ENCODE assay signal across 15 cellular contexts in genomic region chr12:90250766-90251165, GRCh38.
DNase-seq lines count a peak whose midpoint lies in the region; ATAC-seq, FAIRE-seq and TF ChIP-seq lines count a peak whose summit lies in the region.
"Had no signal": no experiment of that assay in that cellular context is flagged by ENCODE, and none has a peak within 500 bp of the region (broad histone marks: within the 10 kb centered on the region; RNA-seq: fewer than 3 reads in every experiment).

No MANE protein-coding gene starts in this region.

- H3K36me3 ChIP-seq in astrocyte (ENCODE audit: insufficient read depth, low read length) (no peaks in the 10 kb centered on the region), suprapubic skin (no peaks in the 10 kb centered on the region)
- H3K36me3 ChIP-seq: cardiac muscle cell, neural progenitor cell had no signal

- H3K4me3 Mint-ChIP-seq in astrocyte (ENCODE audit: unreplicated experiment) (no peak overlapping the region), T-cell (no peak overlapping the region)
- H3K4me3 Mint-ChIP-seq: activated CD4-positive, alpha-beta T cell treated with anti-CD3 and anti-CD28 coated beads for 36 hours; neural progenitor cell had no signal

- no peak overlapping the region for H3K9ac ChIP-seq in astrocyte (ENCODE audit: low read length)
- H3K9ac ChIP-seq: neural progenitor cell had no signal

- no peak for TF ChIP-seq POLR2A in suprapubic skin (IDR thresholded peaks at IDR 0.05)

- H3K9me3 ChIP-seq in astrocyte (ENCODE audit: insufficient read depth, low read depth, low read length), result no peaks in the 10 kb centered on the region
- no peaks in the 10 kb centered on the region for H3K9me3 ChIP-seq in suprapubic skin

- intact Hi-C loops in left ventricle myocardium superior (cut with micrococcal nuclease), result no loop called here

- H3K27ac Mint-ChIP-seq in astrocyte (ENCODE audit: unreplicated experiment) (no peak overlapping the region), T-cell (no peak overlapping the region)
- H3K27ac Mint-ChIP-seq: activated CD4-positive, alpha-beta T cell treated with anti-CD3 and anti-CD28 coated beads for 36 hours; neural progenitor cell had no signal

- no peak overlapping the region for H3K27ac ChIP-seq in astrocyte (ENCODE audit: low read depth, low read length)
- peak overlapping the region; percentile 39 for H3K27ac ChIP-seq in suprapubic skin
- H3K27ac ChIP-seq: cardiac muscle cell, neural progenitor cell had no signal

- H3K79me2 ChIP-seq in astrocyte (ENCODE audit: insufficient read depth, low read length), result no peaks in the 10 kb centered on the region

- peak; percentile 23 for DNase-seq in astrocyte (ENCODE audit: low read depth)
- no peak for DNase-seq in left ventricle myocardium superior
- no peak for DNase-seq in suprapubic skin (ENCODE audit: low spot score in 2 of 2)
- DNase-seq in activated CD4-positive, alpha-beta T cell treated with anti-CD3 and anti-CD28 coated beads, Interleukin-2, amount 50 U/mL, for 48 hours, result no peak
- DNase-seq in T-cell, result no peak
- DNase-seq: activated CD4-positive, alpha-beta T cell treated with anti-CD3 and anti-CD28 coated beads for 36 hours; kidney; NCI-H1105 treated with DMSO at 0.1 percent for 48 hours; NCI-H774; SW 1271 had no signal

- H3K36me3 Mint-ChIP-seq in astrocyte (ENCODE audit: low read depth, unreplicated experiment) (no peaks in the 10 kb centered on the region), T-cell (no peaks in the 10 kb centered on the region)
- H3K36me3 Mint-ChIP-seq: neural progenitor cell had no signal

- H4K20me1 ChIP-seq in astrocyte (ENCODE audit: insufficient read depth, low read length), result no peaks in the 10 kb centered on the region

- 12% methylated on average over 3 of the region's 3 CpGs for WGBS in suprapubic skin

- H3K9me3 Mint-ChIP-seq in astrocyte (ENCODE audit: unreplicated experiment) (peaks cover 2% of the 10 kb centered on the region), T-cell (no peaks in the 10 kb centered on the region)
- H3K9me3 Mint-ChIP-seq: neural progenitor cell had no signal

- FAIRE-seq in astrocyte (lab: Jason Lieb, UNC), result no peak

- H3K4me1 ChIP-seq in astrocyte (ENCODE audit: insufficient read depth, low read length) (peaks cover 10% of the 10 kb centered on the region), suprapubic skin (peaks cover 63% of the 10 kb centered on the region)
- H3K4me1 ChIP-seq: neural progenitor cell had no signal

- CTCF ChIA-PET in T-cell (lab: Charles Lee), result no interaction called here

- H3K4me3 ChIP-seq in astrocyte (ENCODE audit: insufficient read depth, low read depth, low read length), result no peak overlapping the region
- no peak overlapping the region for H3K4me3 ChIP-seq in suprapubic skin
- H3K4me3 ChIP-seq: cardiac muscle cell, neural progenitor cell had no signal

- POLR2A ChIA-PET in T-cell (lab: Charles Lee), result interaction anchor here in 1 of 2 donors (0.6 kb wide), 1 partner anchor 723 kb away, joined by 3 read pairs; no protein-coding TSS in a partner anchor

- H3K4me1 Mint-ChIP-seq in astrocyte (ENCODE audit: low read depth, unreplicated experiment), result peaks cover 6% of the 10 kb centered on the region
- peaks cover 10 to 15% (median 15%) of the 10 kb centered on the region in 3 donors for H3K4me1 Mint-ChIP-seq in T-cell
- H3K4me1 Mint-ChIP-seq: neural progenitor cell had no signal

- no peak overlapping the region for H3K4me2 ChIP-seq in astrocyte (ENCODE audit: low read length)
- H3K4me2 ChIP-seq: neural progenitor cell had no signal

- TF ChIP-seq CTCF in astrocyte (IDR thresholded peaks at IDR 0.05; ENCODE audit: insufficient read depth, low read depth, low read length) (no peak), suprapubic skin (IDR thresholded peaks at IDR 0.05) (no peak)

- no peak overlapping the region for H2AFZ ChIP-seq in astrocyte (ENCODE audit: low read depth, low read length)
- H2AFZ ChIP-seq: neural progenitor cell had no signal

- no peak for TF ChIP-seq EP300 in suprapubic skin (IDR thresholded peaks at IDR 0.05)

- no peaks in the 10 kb centered on the region for H3K27me3 ChIP-seq in astrocyte (ENCODE audit: insufficient read depth, low read length)
- no peaks in the 10 kb centered on the region for H3K27me3 ChIP-seq in suprapubic skin
- H3K27me3 ChIP-seq: cardiac muscle cell, neural progenitor cell had no signal

- ATAC-seq in HG03378 (IDR thresholded peaks at IDR 0.05; ENCODE audit: unreplicated experiment) (peak; percentile 35), left ventricle myocardium superior (peak; percentile 83), T-cell (replicated peaks in 1 of 4) (no peak), HG03097 (IDR thresholded peaks at IDR 0.05; ENCODE audit: low FRiP score, unreplicated experiment) (no peak), GM21360 (IDR thresholded peaks at IDR 0.05; ENCODE audit: unreplicated experiment) (no peak)
- ATAC-seq: activated CD4-positive, alpha-beta T cell treated with anti-CD3 and anti-CD28 coated beads for 36 hours had no signal

- H3K27me3 Mint-ChIP-seq in astrocyte (ENCODE audit: low read depth, unreplicated experiment) (no peaks in the 10 kb centered on the region), T-cell (no peaks in the 10 kb centered on the region)
- H3K27me3 Mint-ChIP-seq: activated CD4-positive, alpha-beta T cell treated with anti-CD3 and anti-CD28 coated beads for 36 hours had no signal

Comparison
In these comparisons a context has a peak if more than half of its experiments do, and no peak if none do; other contexts are left out.
1. ATAC-seq: peak in HG03378 (single experiment) and left ventricle myocardium superior (single experiment); none in T-cell (0 of 4), HG03097 (single experiment) and GM21360 (single experiment).